ENCODE assay signal across 8 cellular contexts in genomic region chr20:10469599-10469998, GRCh38. TPM values are rescaled to one million over a fixed set of nuclear protein-coding genes. Genes with fewer than 3 reads are reported as not detected.
DNase-seq lines count a peak whose midpoint lies in the region; ATAC-seq and TF ChIP-seq lines count a peak whose summit lies in the region.

No MANE protein-coding gene starts in this region.

- ATAC-seq in esophagus mucosa (peak; percentile 84), natural killer cell (peak; percentile 76 to 92 (median 91)), GM21526 (IDR thresholded peaks at IDR 0.05; ENCODE audit: low FRiP score, unreplicated experiment) (no peak), HG03097 (IDR thresholded peaks at IDR 0.05; ENCODE audit: low FRiP score, unreplicated experiment) (no peak)

- no peaks in the 10 kb centered on the region for H3K9me3 Mint-ChIP-seq in natural killer cell

- peak; percentile 52 for DNase-seq in AG04449 (ENCODE audit: low read depth, low spot score)
- DNase-seq in NCI-H1048 (lab: John Stamatoyannopoulos, UW) = peak; percentile 20
- DNase-seq in SK-MEL-5 (ENCODE audit: low read depth, low spot score) = peak; percentile 92
- no peak for DNase-seq in natural killer cell

- in situ Hi-C loops in SK-MEL-5 (cut with HindIII; ENCODE audit: low pct_unique_long_range_greater_than_20kb, low sequenced_read_pairs) = no loop called here

- POLR2A ChIA-PET in AG04449 (lab: Yijun Ruan, JAX) = no interaction called here

- no peak overlapping the region for H3K4me3 Mint-ChIP-seq in natural killer cell

- H3K4me1 Mint-ChIP-seq in natural killer cell = peaks cover 13 to 14% of the 10 kb centered on the region in 2 donors

- intact Hi-C loops in natural killer cell (cut with micrococcal nuclease) = loop anchor here (1.0 to 5.0 kb wide), 3 partner anchors 67 to 203 kb away; partner anchors contain the start of gene JAG1

- H3K4me3 ChIP-seq in AG04449 (ENCODE audit: low read depth, low read length) = no peak overlapping the region

- no peaks in the 10 kb centered on the region for H3K36me3 Mint-ChIP-seq in natural killer cell

- CTCF ChIA-PET in AG04449 (lab: Yijun Ruan, JAX) = interaction anchor here (1.0 to 1.1 kb wide), 3 partner anchors 15 to 67 kb away, joined by 3 to 4 read pairs (median 4); no protein-coding TSS in a partner anchor

- peak overlapping the region in 1 of 2 donors; percentile 70 for H3K27ac Mint-ChIP-seq in natural killer cell

- TF ChIP-seq CTCF in AG04449 (IDR thresholded peaks at IDR 0.05; ENCODE audit: insufficient read depth, low read length, missing control alignments) = peak; percentile 55
- TF ChIP-seq CTCF in GM12873 (IDR thresholded peaks at IDR 0.05; ENCODE audit: insufficient read depth, low read depth, low read length, missing control alignments) = peak; percentile 29
- peak; percentile 69 for TF ChIP-seq CTCF in natural killer cell (IDR thresholded peaks at IDR 0.05)

- no peaks in the 10 kb centered on the region for H3K27me3 Mint-ChIP-seq in natural killer cell (ENCODE audit: low read depth in 2 of 2)

RNA-seq across cellular contexts. Expression of gene SLX4IP, which starts 34.5 kb away (rescaled TPM):
- total RNA-seq in SK-MEL-5 (2014; rRNA removed; shearing (Covaris generic)) = 6.4 and 7.3 TPM in 2 replicates
- 2.6 and 4.3 TPM in 2 replicates for polyA plus RNA-seq in SK-MEL-5 (2015; cell fraction: cytosol; rRNA removed)
- 11.1 and 11.4 TPM in 2 replicates for polyA plus RNA-seq in SK-MEL-5 (2015; cell fraction: nucleus; rRNA removed)
- total RNA-seq in esophagus mucosa (5.3 TPM), natural killer cell (1 to 10 TPM; 2.9 to 5.5 (median 5.2) TPM)

RNA-seq across cellular contexts. Expression of gene MKKS, which starts 35.6 kb away (rescaled TPM):
- 19.7 and 21.1 TPM in 2 replicates for total RNA-seq in SK-MEL-5 (2014; rRNA removed; shearing (Covaris generic))
- polyA plus RNA-seq in SK-MEL-5 (2015; cell fraction: cytosol; rRNA removed) = 20.1 and 20.6 TPM in 2 replicates
- polyA plus RNA-seq in SK-MEL-5 (2015; cell fraction: nucleus; rRNA removed) = 15.9 and 16.3 TPM in 2 replicates
- total RNA-seq in esophagus mucosa (11.8 TPM), natural killer cell (1 to 10 TPM; 3.5 to 6.2 (median 3.6) TPM)

Comparison
In these comparisons a context has a peak if more than half of its experiments do, and no peak if none do; other contexts are left out.
1. ATAC-seq: peak in esophagus mucosa (single experiment) and natural killer cell (3 of 3); none in GM21526 (single experiment) and HG03097 (single experiment).
2. Peak in every context shown above with its lines, with median percentiles within 50 percentile points of each other: CTCF ChIP-seq.